8 cellular contexts compared by ENCODE assay signal in genomic region chr5:103475629-103476240, GRCh38.
DNase-seq lines count a peak whose midpoint lies in the region; ATAC-seq and TF ChIP-seq lines count a peak whose summit lies in the region.

No MANE protein-coding gene starts in this region.

- no peaks in the 10 kb centered on the region for H3K27me3 ChIP-seq in lung (ENCODE audit: control insufficient read depth, insufficient read depth)

- POLR2A ChIA-PET in HEK293 (lab: Yijun Ruan, JAX): interaction anchor here (1.9 kb wide), 1 partner anchor 217 kb away, joined by 14 read pairs; the partner anchor contains the start of gene MACIR
- POLR2A ChIA-PET in activated CD4-positive, alpha-beta memory T cell treated with anti-CD3 and anti-CD28 coated beads for 36 hours (lab: Charles Lee): no interaction called here

- peaks cover 11% of the 10 kb centered on the region for H3K27me3 Mint-ChIP-seq in activated CD4-positive, alpha-beta memory T cell treated with anti-CD3 and anti-CD28 coated beads for 36 hours

- no peak overlapping the region for H3K27ac Mint-ChIP-seq in activated CD4-positive, alpha-beta memory T cell treated with anti-CD3 and anti-CD28 coated beads for 36 hours

- no peaks in the 10 kb centered on the region for H3K9me3 ChIP-seq in HEK293 (ENCODE audit: control insufficient read depth, insufficient read depth, low read depth, low read length)
- no peaks in the 10 kb centered on the region for H3K9me3 ChIP-seq in lung (ENCODE audit: control insufficient read depth in 2 of 2, insufficient read depth in 1 of 2, low read length in 1 of 2)

- intact Hi-C loops in activated CD4-positive, alpha-beta memory T cell treated with anti-CD3 and anti-CD28 coated beads for 36 hours (cut with micrococcal nuclease): loop anchor here (1.0 to 2.0 kb wide), 2 partner anchors 243 to 251 kb away; no protein-coding TSS in a partner anchor

- no peaks in the 10 kb centered on the region for H3K4me1 Mint-ChIP-seq in activated CD4-positive, alpha-beta memory T cell treated with anti-CD3 and anti-CD28 coated beads for 36 hours (ENCODE audit: low read depth)

- TF ChIP-seq CTCF in HEK293 (tag by site-specific recombination; IDR thresholded peaks at IDR 0.05) (no peak), lung (IDR thresholded peaks at IDR 0.05; ENCODE audit: control extremely low read depth, extremely low read depth) (peak; percentile 43)

- H3K4me1 ChIP-seq in HEK293 (ENCODE audit: control insufficient read depth, insufficient read depth, low read length) (no peaks in the 10 kb centered on the region), lung (ENCODE audit: control insufficient read depth in 2 of 2, insufficient read depth in 2 of 2, low read length in 2 of 2) (no peaks in the 10 kb centered on the region)

- ATAC-seq in lung (ENCODE audit: insufficient read depth, low FRiP score) (no peak), HG03139 (IDR thresholded peaks at IDR 0.05; ENCODE audit: unreplicated experiment) (no peak), HG03378 (IDR thresholded peaks at IDR 0.05; ENCODE audit: unreplicated experiment) (no peak)

- 35 to 43% methylated on average over 4 of the region's 4 CpGs for WGBS in lung, 2 donors

- CTCF ChIA-PET in HEK293 (lab: Yijun Ruan, JAX): interaction anchor here (0.6 to 2.9 kb wide), 21 partner anchors 8 to 894 kb away, joined by 3 to 34 read pairs (median 5); no protein-coding TSS in a partner anchor
- CTCF ChIA-PET in activated CD4-positive, alpha-beta memory T cell treated with anti-CD3 and anti-CD28 coated beads for 36 hours (lab: Charles Lee): interaction anchor here (0.6 to 4.0 kb wide), 17 partner anchors 10 to 359 kb away, joined by 3 to 43 read pairs (median 4); partner anchors contain the start of gene MACIR

- H3K9me3 Mint-ChIP-seq in activated CD4-positive, alpha-beta memory T cell treated with anti-CD3 and anti-CD28 coated beads for 36 hours: no peaks in the 10 kb centered on the region

- H3K4me3 ChIP-seq in HEK293 (ENCODE audit: low read depth, low read length) (no peak overlapping the region), lung (no peak overlapping the region)

- DNase-seq in GM03348 (ENCODE audit: low spot score) (peak; percentile 43), NCI-H2227 (lab: John Stamatoyannopoulos, UW; ENCODE audit: unreplicated experiment) (peak; percentile 57), cerebellar cortex (ENCODE audit: low spot score) (peak; percentile 42), lung (ENCODE audit: low spot score) (no peak)
- DNase-seq in activated CD4-positive, alpha-beta memory T cell treated with anti-CD3 and anti-CD28 coated beads for 36 hours: no peak

- no peaks in the 10 kb centered on the region for H3K36me3 ChIP-seq in HEK293 (ENCODE audit: control insufficient read depth in 2 of 2, insufficient read depth in 1 of 2, low read length in 2 of 2)
- no peaks in the 10 kb centered on the region for H3K36me3 ChIP-seq in lung (ENCODE audit: control insufficient read depth in 2 of 2, insufficient read depth in 2 of 2, low read length in 2 of 2)

- no peak overlapping the region for H3K27ac ChIP-seq in HEK293 (ENCODE audit: extremely low read depth, low read depth, low read length)
- H3K27ac ChIP-seq in lung (ENCODE audit: low read depth in 1 of 2, low read length in 1 of 2): no peak overlapping the region

- H3K36me3 Mint-ChIP-seq in activated CD4-positive, alpha-beta memory T cell treated with anti-CD3 and anti-CD28 coated beads for 36 hours: no peaks in the 10 kb centered on the region

- no peak overlapping the region for H3K4me3 Mint-ChIP-seq in activated CD4-positive, alpha-beta memory T cell treated with anti-CD3 and anti-CD28 coated beads for 36 hours

TF ChIP-seq in HEK293, 187 proteins besides CTCF, POLR2A, EP300 and RAD21:
- TF ChIP-seq, protein P1, sequence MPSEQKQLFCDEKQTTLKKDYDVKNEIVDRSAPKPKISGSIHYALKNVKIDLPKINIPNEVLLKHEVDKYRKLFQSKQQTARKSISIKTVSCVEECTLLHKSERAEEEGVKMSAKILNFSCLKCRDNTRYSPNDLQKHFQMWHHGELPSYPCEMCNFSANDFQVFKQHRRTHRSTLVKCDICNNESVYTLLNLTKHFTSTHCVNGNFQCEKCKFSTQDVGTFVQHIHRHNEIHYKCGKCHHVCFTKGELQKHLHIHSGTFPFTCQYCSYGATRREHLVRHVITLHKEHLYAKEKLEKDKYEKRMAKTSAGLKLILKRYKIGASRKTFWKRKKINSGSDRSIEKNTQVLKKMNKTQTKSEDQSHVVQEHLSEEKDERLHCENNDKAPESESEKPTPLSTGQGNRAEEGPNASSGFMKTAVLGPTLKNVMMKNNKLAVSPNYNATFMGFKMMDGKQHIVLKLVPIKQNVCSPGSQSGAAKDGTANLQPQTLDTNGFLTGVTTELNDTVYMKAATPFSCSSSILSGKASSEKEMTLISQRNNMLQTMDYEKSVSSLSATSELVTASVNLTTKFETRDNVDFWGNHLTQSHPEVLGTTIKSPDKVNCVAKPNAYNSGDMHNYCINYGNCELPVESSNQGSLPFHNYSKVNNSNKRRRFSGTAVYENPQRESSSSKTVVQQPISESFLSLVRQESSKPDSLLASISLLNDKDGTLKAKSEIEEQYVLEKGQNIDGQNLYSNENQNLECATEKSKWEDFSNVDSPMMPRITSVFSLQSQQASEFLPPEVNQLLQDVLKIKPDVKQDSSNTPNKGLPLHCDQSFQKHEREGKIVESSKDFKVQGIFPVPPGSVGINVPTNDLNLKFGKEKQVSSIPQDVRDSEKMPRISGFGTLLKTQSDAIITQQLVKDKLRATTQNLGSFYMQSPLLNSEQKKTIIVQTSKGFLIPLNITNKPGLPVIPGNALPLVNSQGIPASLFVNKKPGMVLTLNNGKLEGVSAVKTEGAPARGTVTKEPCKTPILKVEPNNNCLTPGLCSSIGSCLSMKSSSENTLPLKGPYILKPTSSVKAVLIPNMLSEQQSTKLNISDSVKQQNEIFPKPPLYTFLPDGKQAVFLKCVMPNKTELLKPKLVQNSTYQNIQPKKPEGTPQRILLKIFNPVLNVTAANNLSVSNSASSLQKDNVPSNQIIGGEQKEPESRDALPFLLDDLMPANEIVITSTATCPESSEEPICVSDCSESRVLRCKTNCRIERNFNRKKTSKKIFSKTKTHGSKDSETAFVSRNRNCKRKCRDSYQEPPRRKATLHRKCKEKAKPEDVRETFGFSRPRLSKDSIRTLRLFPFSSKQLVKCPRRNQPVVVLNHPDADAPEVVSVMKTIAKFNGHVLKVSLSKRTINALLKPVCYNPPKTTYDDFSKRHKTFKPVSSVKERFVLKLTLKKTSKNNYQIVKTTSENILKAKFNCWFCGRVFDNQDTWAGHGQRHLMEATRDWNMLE (tag by site-specific recombination; conservative IDR thresholded peaks at IDR 0.05; ENCODE audit: low read depth): no peak
- TF ChIP-seq ZNF416 (tag by site-specific recombination; IDR thresholded peaks at IDR 0.05): no peak
- peak; percentile 88 for TF ChIP-seq ZNF654 (tag by site-specific recombination; IDR thresholded peaks at IDR 0.05; ENCODE audit: low read depth)
- TF ChIP-seq ZNF837 (tag by site-specific recombination; IDR thresholded peaks at IDR 0.05): no peak
- TF ChIP-seq ZNF2 (tag by site-specific recombination; IDR thresholded peaks at IDR 0.05): 0 out of 2 replicates have a peak, but pooled peaks have one; percentile 25
- no peak for TF ChIP-seq ZSCAN4 (tag by site-specific recombination; IDR thresholded peaks at IDR 0.05)
- TF ChIP-seq ZNF48 (tag by site-specific recombination; IDR thresholded peaks at IDR 0.05): no peak
- TF ChIP-seq SCRT2 (tag by site-specific recombination; IDR thresholded peaks at IDR 0.05): peak; percentile 69
- peak; percentile 46; the same call in 1 of the 2 replicates for TF ChIP-seq ZNF660 (tag by site-specific recombination; IDR thresholded peaks at IDR 0.05)
- peak; percentile 30; the same call in 1 of the 2 replicates for TF ChIP-seq ZNF561 (tag by site-specific recombination; IDR thresholded peaks at IDR 0.05; ENCODE audit: borderline replicate concordance)

Comparison
In these comparisons a context has a peak if more than half of its experiments do, and no peak if none do; other contexts are left out.
1. DNase-seq: peak in GM03348 (single experiment), NCI-H2227 (single experiment) and cerebellar cortex (single experiment); none in lung (single experiment) and activated CD4-positive, alpha-beta memory T cell treated with anti-CD3 and anti-CD28 coated beads for 36 hours (single experiment).